ENCODE assay signal across 20 cellular contexts in the genomic region with DNA sequence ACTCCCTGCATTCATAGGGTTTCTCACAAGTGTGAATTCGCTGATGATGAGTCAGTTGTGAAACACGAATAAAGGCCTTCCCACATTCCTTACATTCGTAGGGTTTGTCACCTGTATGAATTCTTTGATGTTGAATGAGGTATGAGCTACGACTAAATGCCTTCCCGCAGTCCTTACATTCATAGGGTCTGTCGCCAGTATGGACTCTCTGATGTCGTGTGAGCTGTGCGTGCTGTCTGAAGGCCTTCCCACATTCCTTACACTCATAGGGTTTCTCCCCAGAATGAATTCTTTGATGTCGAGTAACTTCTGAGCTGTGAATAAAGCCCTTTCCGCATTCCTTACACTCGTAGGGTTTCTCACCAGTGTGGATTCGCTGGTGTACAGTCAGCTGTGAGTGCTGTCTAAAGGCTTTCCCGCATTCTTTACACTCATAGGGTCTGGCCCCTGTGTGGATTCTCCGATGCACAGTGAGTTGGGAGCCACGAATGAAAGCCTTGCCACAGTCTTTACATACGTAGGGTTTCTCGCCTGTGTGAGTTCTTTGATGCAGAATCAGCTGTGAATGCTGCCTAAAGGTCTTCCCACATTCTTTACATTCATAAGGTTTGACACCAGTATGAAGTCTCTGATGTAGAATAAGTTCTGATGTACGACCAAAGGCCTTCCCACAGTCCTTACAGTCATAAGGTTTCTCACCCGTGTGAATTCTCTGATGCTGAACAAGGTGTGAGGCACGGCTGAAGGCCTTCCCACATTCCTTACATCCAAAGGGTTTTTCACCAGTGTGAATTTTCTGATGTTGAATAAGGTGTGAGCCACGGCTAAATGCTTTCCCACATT. TPM values are rescaled to one million over a fixed set of nuclear protein-coding genes. Genes with fewer than 3 reads are reported as not detected.
DNase-seq lines count a peak whose midpoint lies in the region; ATAC-seq, FAIRE-seq and TF ChIP-seq lines count a peak whose summit lies in the region.
"Had no signal": no experiment of that assay in that cellular context is flagged by ENCODE, and none has a peak within 500 bp of the region (broad histone marks: within the 10 kb centered on the region; RNA-seq: fewer than 3 reads in every experiment).

No MANE protein-coding gene starts in this region.

- H3K27me3 ChIP-seq in NT2/D1 (ENCODE audit: insufficient read depth, insufficient read length) (no peaks in the 10 kb centered on the region), HepG2 (ENCODE audit: control insufficient read depth in 1 of 2, insufficient read depth in 2 of 2, low read length in 2 of 2) (no peaks in the 10 kb centered on the region)
- H3K27me3 ChIP-seq: uterus had no signal

- no peak overlapping the region for H3K4me3 ChIP-seq in AG04449 (ENCODE audit: low read depth, low read length)
- H3K4me3 ChIP-seq in NT2/D1 (ENCODE audit: insufficient read length, low read depth) = no peak overlapping the region
- no peak overlapping the region for H3K4me3 ChIP-seq in epithelial cell of esophagus (ENCODE audit: low read length)
- H3K4me3 ChIP-seq in HepG2 (replicated peaks in 1 of 3; ENCODE audit: insufficient read depth in 1 of 3, low read depth in 2 of 3, low read length in 3 of 3) = no peak overlapping the region
- H3K4me3 ChIP-seq: SK-N-MC, uterus had no signal

- TF ChIP-seq CTCF in AG04449 (IDR thresholded peaks at IDR 0.05; ENCODE audit: insufficient read depth, low read length, missing control alignments) (no peak), epithelial cell of esophagus (IDR thresholded peaks at IDR 0.05; ENCODE audit: insufficient read depth, low read depth, low read length, missing control alignments) (no peak), HepG2 (CRISPR knock-in tag; IDR thresholded peaks at IDR 0.05) (no peak)

- no peak for TF ChIP-seq RAD21 in HepG2 (CRISPR knock-in tag; IDR thresholded peaks at IDR 0.05)

- H3K36me3 ChIP-seq in NT2/D1 (ENCODE audit: insufficient read depth, insufficient read length, low read length) = no peaks in the 10 kb centered on the region
- H3K36me3 ChIP-seq in HepG2 (replicated peaks in 1 of 2; ENCODE audit: control insufficient read depth in 1 of 2, insufficient read depth in 2 of 2, low read length in 2 of 2) = peaks cover 4 to 14% of the 10 kb centered on the region in 2 experiments; a peak in 4 of 5 replicates
- H3K36me3 ChIP-seq: uterus had no signal

- no peak overlapping the region for H3K27ac ChIP-seq in HepG2 (ENCODE audit: extremely low read length, insufficient read depth, low read length)
- H3K27ac ChIP-seq: SK-N-MC, uterus had no signal

- in situ Hi-C loops in HepG2 (cut with HindIII; ENCODE audit: extremely low pct_ligation_motif_present, low pct_unique_long_range_greater_than_20kb) = no loop called here

- H3K4me1 ChIP-seq in NT2/D1 (ENCODE audit: insufficient read depth, insufficient read length) = no peaks in the 10 kb centered on the region
- no peaks in the 10 kb centered on the region for H3K4me1 ChIP-seq in HepG2 (ENCODE audit: insufficient read depth, low read length)
- H3K4me1 ChIP-seq: uterus had no signal

- DNase-seq in AG04449 (ENCODE audit: low read depth, low spot score) (peak; percentile 62), NT2/D1 (ENCODE audit: low read depth, low spot score) (peak; percentile 22), epithelial cell of esophagus (ENCODE audit: low read depth) (peak; percentile 56), kidney tubule cell (ENCODE audit: low spot score) (peak; percentile 68), occipital lobe (lab: John Stamatoyannopoulos, UW) (no peak), HepG2 (ENCODE audit: low spot score) (no peak)
- DNase-seq: DMS153; effector memory CD8-positive, alpha-beta T cell; hypothalamus; midbrain; NCI-H1694; NCI-H748 treated with DMSO at 0.1 percent for 48 hours; uterus had no signal

- H4K20me1 ChIP-seq in HepG2 (ENCODE audit: insufficient read depth, low read length) = no peaks in the 10 kb centered on the region

- no peak for FAIRE-seq in HepG2 (lab: Jason Lieb, UNC)
- FAIRE-seq: GM12892 had no signal

- no peak for TF ChIP-seq EP300 in HepG2 (IDR thresholded peaks at IDR 0.05; ENCODE audit: low read depth in 2 of 2, low read length in 2 of 2)
- TF ChIP-seq EP300 in HepG2 (CRISPR knock-in tag; IDR thresholded peaks at IDR 0.05; ENCODE audit: borderline replicate concordance) = no peak

- H3K9me3 ChIP-seq in NT2/D1 (ENCODE audit: insufficient read depth, low read length) (no peaks in the 10 kb centered on the region), HepG2 (ENCODE audit: low read length) (no peaks in the 10 kb centered on the region)
- H3K9me3 ChIP-seq: uterus had no signal

- CTCF ChIA-PET in AG04449 (lab: Yijun Ruan, JAX) = interaction anchor here (0.8 to 6.9 kb wide), 3 partner anchors 8 to 55 kb away, joined by 4 to 46 read pairs (median 7); no protein-coding TSS in a partner anchor
- CTCF ChIA-PET in HepG2 (lab: Yijun Ruan, JAX; ENCODE audit: low intra/inter-chr PET ratio, low total read pairs) = no interaction called here

- TF ChIP-seq POLR2A in HepG2 (IDR thresholded peaks at IDR 0.05; ENCODE audit: insufficient read depth in 1 of 2, low read depth in 2 of 2, low read length in 2 of 2) = no peak

- no peak overlapping the region for H2AFZ ChIP-seq in HepG2 (ENCODE audit: low read length)

- POLR2A ChIA-PET in AG04449 (lab: Yijun Ruan, JAX) (interaction anchor here (0.6 to 1.0 kb wide), 2 partner anchors 13 to 55 kb away, joined by 3 to 4 read pairs; no protein-coding TSS in a partner anchor), HepG2 (lab: Yijun Ruan, JAX) (no interaction called here)

- no TSS peak for BruUV-seq in HepG2 (replicated peaks; lab: Mats Ljungman, UMichigan)

- ATAC-seq in GM18868 (IDR thresholded peaks at IDR 0.05; ENCODE audit: unreplicated experiment) (no peak), HepG2 (no peak), GM21360 (IDR thresholded peaks at IDR 0.05; ENCODE audit: unreplicated experiment) (no peak)
- ATAC-seq: activated CD4-positive, CD25-positive, alpha-beta regulatory T cell treated with anti-CD3 and anti-CD28 coated beads, Interleukin-2, amount 50 U/mL, for 24 hours; effector memory CD8-positive, alpha-beta T cell had no signal

- no peaks in the 10 kb centered on the region for H3K79me2 ChIP-seq in HepG2 (ENCODE audit: insufficient read depth, low read length)

- H3K9ac ChIP-seq in NT2/D1 (ENCODE audit: insufficient read length, low read depth) (no peak overlapping the region), HepG2 (ENCODE audit: insufficient read depth, low read depth, low read length) (no peak overlapping the region)

- intact Hi-C loops in HepG2 (cut with micrococcal nuclease; ENCODE audit: unreplicated experiment) = no loop called here

- no peak overlapping the region for H3K4me2 ChIP-seq in HepG2 (ENCODE audit: low read depth, low read length)

- 92% methylated on average over 21 of the region's 21 CpGs for WGBS in HepG2 (ENCODE audit: low lambda C conversion rate)

RNA-seq across cellular contexts. Expression of gene COX7A1, which starts 30.6 kb away (rescaled TPM):
- total RNA-seq in occipital lobe (3.9 TPM), HepG2 (2016; rRNA removed; fragmentation: Illumina TruSeq; extraction: Trizol) (not detected in 2 replicates)
- total RNA-seq in HepG2 (2016; cell fraction: cytosol; rRNA removed; fragmentation: Illumina TruSeq; extraction: Trizol; ENCODE audit: low read depth) = not detected in 2 replicates
- total RNA-seq in HepG2 (2016; cell fraction: insoluble cytoplasmic fraction; rRNA removed; fragmentation: Illumina TruSeq; extraction: Trizol) = not detected in 2 replicates
- not detected in 2 replicates for total RNA-seq in HepG2 (2016; cell fraction: membrane; rRNA removed; fragmentation: Illumina TruSeq; extraction: Trizol)
- total RNA-seq in HepG2 (2016; cell fraction: nucleus; rRNA removed; fragmentation: Illumina TruSeq; extraction: Trizol) = not detected in 2 replicates
- not detected in 2 replicates for polyA plus RNA-seq in HepG2 (2011; rRNA removed)
- polyA plus RNA-seq in HepG2 (2011; cell fraction: cytosol; rRNA removed) = not detected in 2 replicates
- not detected in 2 replicates for polyA plus RNA-seq in HepG2 (2011; cell fraction: nucleus; rRNA removed)
- polyA plus RNA-seq in HepG2 (2012) = not detected in 2 replicates
- not detected in 2 replicates for polyA plus RNA-seq in HepG2 (2016; cell fraction: cytosol; fragmentation: Illumina TruSeq; extraction: Trizol; ENCODE audit: low read depth)
- polyA plus RNA-seq in HepG2 (2016; cell fraction: insoluble cytoplasmic fraction; fragmentation: Illumina TruSeq; extraction: Trizol; ENCODE audit: low read depth) = not detected in 2 replicates
- not detected in 2 replicates for polyA plus RNA-seq in HepG2 (2016; cell fraction: membrane; fragmentation: Illumina TruSeq; extraction: Trizol; ENCODE audit: low read depth)
- polyA plus RNA-seq in HepG2 (2016; cell fraction: nucleus; fragmentation: Illumina TruSeq; extraction: Trizol; ENCODE audit: insufficient read depth, low read depth) = not detected in 2 replicates
- not detected in 2 replicates for polyA minus RNA-seq in HepG2 (2011; rRNA and poly(A)+ RNA removed; ENCODE audit: low replicate concordance)
- not detected in 2 replicates for polyA minus RNA-seq in HepG2 (2011; cell fraction: cytosol; rRNA and poly(A)+ RNA removed)
- polyA minus RNA-seq in HepG2 (2011; cell fraction: nucleus; rRNA and poly(A)+ RNA removed) = not detected in 2 replicates
- total RNA-seq: A673 had no signal
- polyA plus RNA-seq: IgD-negative memory B cell had no signal

RNA-seq across cellular contexts. Expression of gene ZNF565, which starts 31.6 kb away (rescaled TPM):
- total RNA-seq in occipital lobe (21.7 TPM), HepG2 (2016; rRNA removed; fragmentation: Illumina TruSeq; extraction: Trizol) (5.2 and 6.0 TPM in 2 replicates)
- 2.6 and 3.3 TPM in 2 replicates for total RNA-seq in HepG2 (2016; cell fraction: cytosol; rRNA removed; fragmentation: Illumina TruSeq; extraction: Trizol; ENCODE audit: low read depth)
- total RNA-seq in HepG2 (2016; cell fraction: insoluble cytoplasmic fraction; rRNA removed; fragmentation: Illumina TruSeq; extraction: Trizol) = 5.1 and 5.7 TPM in 2 replicates
- total RNA-seq in HepG2 (2016; cell fraction: membrane; rRNA removed; fragmentation: Illumina TruSeq; extraction: Trizol) = 3.8 and 4.2 TPM in 2 replicates
- total RNA-seq in HepG2 (2016; cell fraction: nucleus; rRNA removed; fragmentation: Illumina TruSeq; extraction: Trizol) = 3.8 and 5.4 TPM in 2 replicates
- polyA plus RNA-seq in HepG2 (2011; rRNA removed) = 1.8 and 2.1 TPM in 2 replicates
- 0.95 and 1.4 TPM in 2 replicates for polyA plus RNA-seq in HepG2 (2011; cell fraction: cytosol; rRNA removed)
- 2.5 and 3.3 TPM in 2 replicates for polyA plus RNA-seq in HepG2 (2011; cell fraction: nucleus; rRNA removed)
- 2.3 and 2.4 TPM in 2 replicates for polyA plus RNA-seq in HepG2 (2012)
- 0.63 and 0.91 TPM in 2 replicates for polyA plus RNA-seq in HepG2 (2016; cell fraction: cytosol; fragmentation: Illumina TruSeq; extraction: Trizol; ENCODE audit: low read depth)
- polyA plus RNA-seq in HepG2 (2016; cell fraction: insoluble cytoplasmic fraction; fragmentation: Illumina TruSeq; extraction: Trizol; ENCODE audit: low read depth) = 3.6 and 3.8 TPM in 2 replicates
- polyA plus RNA-seq in HepG2 (2016; cell fraction: membrane; fragmentation: Illumina TruSeq; extraction: Trizol; ENCODE audit: low read depth) = 1.5 and 1.6 TPM in 2 replicates
- 4.5 and 4.8 TPM in 2 replicates for polyA plus RNA-seq in HepG2 (2016; cell fraction: nucleus; fragmentation: Illumina TruSeq; extraction: Trizol; ENCODE audit: insufficient read depth, low read depth)
- polyA minus RNA-seq in HepG2 (2011; rRNA and poly(A)+ RNA removed; ENCODE audit: low replicate concordance) = 2.0 and 2.7 TPM in 2 replicates
- polyA minus RNA-seq in HepG2 (2011; cell fraction: cytosol; rRNA and poly(A)+ RNA removed) = 1.2 and 2.2 TPM in 2 replicates
- polyA minus RNA-seq in HepG2 (2011; cell fraction: nucleus; rRNA and poly(A)+ RNA removed) = 5.4 and 7.6 TPM in 2 replicates

RNA-seq across cellular contexts. Expression of gene ZNF146, which starts 32.1 kb away (rescaled TPM):
- total RNA-seq in occipital lobe (86.9 TPM), HepG2 (2016; rRNA removed; fragmentation: Illumina TruSeq; extraction: Trizol) (52.7 and 93.3 TPM in 2 replicates)
- 7.1 and 7.2 TPM in 2 replicates for total RNA-seq in HepG2 (2016; cell fraction: cytosol; rRNA removed; fragmentation: Illumina TruSeq; extraction: Trizol; ENCODE audit: low read depth)
- total RNA-seq in HepG2 (2016; cell fraction: insoluble cytoplasmic fraction; rRNA removed; fragmentation: Illumina TruSeq; extraction: Trizol) = 53.6 and 86.2 TPM in 2 replicates
- total RNA-seq in HepG2 (2016; cell fraction: membrane; rRNA removed; fragmentation: Illumina TruSeq; extraction: Trizol) = 33.9 and 37.0 TPM in 2 replicates
- total RNA-seq in HepG2 (2016; cell fraction: nucleus; rRNA removed; fragmentation: Illumina TruSeq; extraction: Trizol) = 30.3 and 37.2 TPM in 2 replicates
- polyA plus RNA-seq in HepG2 (2011; rRNA removed) = 26.8 and 28.4 TPM in 2 replicates
- 12.6 and 22.7 TPM in 2 replicates for polyA plus RNA-seq in HepG2 (2011; cell fraction: cytosol; rRNA removed)
- 11.3 and 18.6 TPM in 2 replicates for polyA plus RNA-seq in HepG2 (2011; cell fraction: nucleus; rRNA removed)
- 47.9 and 48.1 TPM in 2 replicates for polyA plus RNA-seq in HepG2 (2012)
- 3.7 and 4.0 TPM in 2 replicates for polyA plus RNA-seq in HepG2 (2016; cell fraction: cytosol; fragmentation: Illumina TruSeq; extraction: Trizol; ENCODE audit: low read depth)
- 71.0 and 81.5 TPM in 2 replicates for polyA plus RNA-seq in HepG2 (2016; cell fraction: insoluble cytoplasmic fraction; fragmentation: Illumina TruSeq; extraction: Trizol; ENCODE audit: low read depth)
- polyA plus RNA-seq in HepG2 (2016; cell fraction: membrane; fragmentation: Illumina TruSeq; extraction: Trizol; ENCODE audit: low read depth) = 15.3 and 15.4 TPM in 2 replicates
- polyA plus RNA-seq in HepG2 (2016; cell fraction: nucleus; fragmentation: Illumina TruSeq; extraction: Trizol; ENCODE audit: insufficient read depth, low read depth) = 56.6 and 59.5 TPM in 2 replicates
- polyA minus RNA-seq in HepG2 (2011; rRNA and poly(A)+ RNA removed; ENCODE audit: low replicate concordance) = 8.8 and 18.0 TPM in 2 replicates
- 25.7 and 28.9 TPM in 2 replicates for polyA minus RNA-seq in HepG2 (2011; cell fraction: cytosol; rRNA and poly(A)+ RNA removed)
- polyA minus RNA-seq in HepG2 (2011; cell fraction: nucleus; rRNA and poly(A)+ RNA removed) = 31.7 and 48.7 TPM in 2 replicates

RNA-seq across cellular contexts. Expression of gene CAPNS1, which starts 43.0 kb away (rescaled TPM):
- total RNA-seq in occipital lobe = 103 TPM
- total RNA-seq in HepG2 (2016; rRNA removed; fragmentation: Illumina TruSeq; extraction: Trizol) = 280 and 322 TPM in 2 replicates
- 123 and 145 TPM in 2 replicates for total RNA-seq in HepG2 (2016; cell fraction: cytosol; rRNA removed; fragmentation: Illumina TruSeq; extraction: Trizol; ENCODE audit: low read depth)
- total RNA-seq in HepG2 (2016; cell fraction: insoluble cytoplasmic fraction; rRNA removed; fragmentation: Illumina TruSeq; extraction: Trizol) = 261 and 342 TPM in 2 replicates
- 152 and 172 TPM in 2 replicates for total RNA-seq in HepG2 (2016; cell fraction: membrane; rRNA removed; fragmentation: Illumina TruSeq; extraction: Trizol)
- total RNA-seq in HepG2 (2016; cell fraction: nucleus; rRNA removed; fragmentation: Illumina TruSeq; extraction: Trizol) = 96.9 and 104 TPM in 2 replicates
- 526 and 533 TPM in 2 replicates for polyA plus RNA-seq in HepG2 (2011; rRNA removed)
- polyA plus RNA-seq in HepG2 (2011; cell fraction: cytosol; rRNA removed) = 204 and 262 TPM in 2 replicates
- polyA plus RNA-seq in HepG2 (2011; cell fraction: nucleus; rRNA removed) = 119 and 132 TPM in 2 replicates
- 299 and 302 TPM in 2 replicates for polyA plus RNA-seq in HepG2 (2012)
- 206 and 217 TPM in 2 replicates for polyA plus RNA-seq in HepG2 (2016; cell fraction: cytosol; fragmentation: Illumina TruSeq; extraction: Trizol; ENCODE audit: low read depth)
- polyA plus RNA-seq in HepG2 (2016; cell fraction: insoluble cytoplasmic fraction; fragmentation: Illumina TruSeq; extraction: Trizol; ENCODE audit: low read depth) = 455 and 533 TPM in 2 replicates
- polyA plus RNA-seq in HepG2 (2016; cell fraction: membrane; fragmentation: Illumina TruSeq; extraction: Trizol; ENCODE audit: low read depth) = 241 and 270 TPM in 2 replicates
- polyA plus RNA-seq in HepG2 (2016; cell fraction: nucleus; fragmentation: Illumina TruSeq; extraction: Trizol; ENCODE audit: insufficient read depth, low read depth) = 326 and 330 TPM in 2 replicates
- 458 and 714 TPM in 2 replicates for polyA minus RNA-seq in HepG2 (2011; rRNA and poly(A)+ RNA removed; ENCODE audit: low replicate concordance)
- 195 and 198 TPM in 2 replicates for polyA minus RNA-seq in HepG2 (2011; cell fraction: cytosol; rRNA and poly(A)+ RNA removed)
- polyA minus RNA-seq in HepG2 (2011; cell fraction: nucleus; rRNA and poly(A)+ RNA removed) = 43.9 and 66.4 TPM in 2 replicates

Comparison
In these comparisons a context has a peak if more than half of its experiments do, and no peak if none do; other contexts are left out.
1. DNase-seq: peak in AG04449 (single experiment), NT2/D1 (single experiment), epithelial cell of esophagus (single experiment) and kidney tubule cell (single experiment); none in occipital lobe (single experiment) and HepG2 (single experiment).